Comparison of ENCODE assay signal across 11 cellular contexts in the genomic region with DNA sequence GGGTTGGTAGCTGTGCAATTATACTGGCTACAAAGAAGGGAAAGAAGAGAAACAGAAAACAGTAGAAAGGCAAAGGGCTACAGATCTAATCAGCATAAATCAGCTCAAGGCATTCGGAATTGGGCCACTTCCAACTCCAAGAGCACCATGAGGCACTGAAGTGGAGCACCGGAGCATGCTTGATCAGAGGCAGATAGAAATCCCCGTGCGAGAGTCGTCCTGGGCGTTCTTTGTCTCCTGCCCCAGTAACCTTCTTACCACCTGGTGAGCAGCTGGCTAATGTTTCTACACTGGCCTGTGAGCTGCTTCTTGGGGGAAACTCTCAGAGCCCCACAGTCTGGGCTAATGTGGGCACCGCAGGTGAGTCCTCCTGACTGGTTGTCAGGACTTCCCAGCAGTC. TPM values are rescaled to one million over a fixed set of nuclear protein-coding genes. Genes with fewer than 3 reads are reported as not detected.
A peak's percentile ranks its signal among the peaks of the same experiment; 100 is the strongest.
DNase-seq lines count a peak whose midpoint lies in the region; ATAC-seq and TF ChIP-seq lines count a peak whose summit lies in the region.
"Had no signal": no experiment of that assay in that cellular context is flagged by ENCODE, and none has a peak within 500 bp of the region (broad histone marks: within the 10 kb centered on the region; RNA-seq: fewer than 3 reads in every experiment).

No MANE protein-coding gene starts in this region.

- H3K27ac ChIP-seq in VCaP: peak overlapping the region; percentile 96
- H3K27ac ChIP-seq in esophagus muscularis mucosa (replicated peaks in 1 of 4): peak overlapping the region; percentile 71 to 82 (median 76)
- H3K27ac ChIP-seq in upper lobe of left lung: peak overlapping the region; percentile 82 to 93 (median 92)

- WGBS in esophagus muscularis mucosa: 81% methylated on average over 7 of the region's 7 CpGs
- 50 to 52% methylated on average over 5 to 6 of the region's 7 CpGs for WGBS in upper lobe of left lung, 2 donors

- peaks cover 28% of the 10 kb centered on the region for H3K36me3 Mint-ChIP-seq in nephron progenitor cell (ENCODE audit: low read depth)
- H3K36me3 Mint-ChIP-seq in activated naive CD4-positive, alpha-beta T cell treated with anti-CD3 and anti-CD28 coated beads, Interleukin-2, amount 10 ng/mL, durations not matched to agents 7 days and 5 days: peaks cover 69% of the 10 kb centered on the region

- H3K27me3 ChIP-seq in esophagus muscularis mucosa (no peaks in the 10 kb centered on the region), upper lobe of left lung (no peaks in the 10 kb centered on the region)

- TF ChIP-seq POLR2A in esophagus muscularis mucosa (IDR thresholded peaks at IDR 0.05; ENCODE audit: low read depth): no peak
- TF ChIP-seq POLR2A in upper lobe of left lung (IDR thresholded peaks at IDR 0.05): no peak

- H3K27me3 Mint-ChIP-seq in nephron progenitor cell (ENCODE audit: low read depth, poor library complexity): peaks cover 3% of the 10 kb centered on the region
- H3K27me3 Mint-ChIP-seq in activated naive CD4-positive, alpha-beta T cell treated with anti-CD3 and anti-CD28 coated beads, Interleukin-2, amount 10 ng/mL, durations not matched to agents 7 days and 5 days: no peaks in the 10 kb centered on the region
- H3K27me3 Mint-ChIP-seq: naive B cell had no signal

- peaks cover 73% of the 10 kb centered on the region for H3K4me1 Mint-ChIP-seq in nephron progenitor cell
- H3K4me1 Mint-ChIP-seq in activated naive CD4-positive, alpha-beta T cell treated with anti-CD3 and anti-CD28 coated beads, Interleukin-2, amount 10 ng/mL, durations not matched to agents 7 days and 5 days: peaks cover 47% of the 10 kb centered on the region

- TF ChIP-seq CTCF in VCaP (conservative IDR thresholded peaks at IDR 0.05): no peak
- no peak for TF ChIP-seq CTCF in esophagus muscularis mucosa (IDR thresholded peaks at IDR 0.05)
- TF ChIP-seq CTCF in nephron progenitor cell (IDR thresholded peaks at IDR 0.05): no peak
- no peak for TF ChIP-seq CTCF in upper lobe of left lung (IDR thresholded peaks at IDR 0.05)

- peak overlapping the region; percentile 56 for H3K27ac Mint-ChIP-seq in nephron progenitor cell
- H3K27ac Mint-ChIP-seq in activated naive CD4-positive, alpha-beta T cell treated with anti-CD3 and anti-CD28 coated beads, Interleukin-2, amount 10 ng/mL, durations not matched to agents 7 days and 5 days: no peak overlapping the region
- H3K27ac Mint-ChIP-seq: activated naive CD4-positive, alpha-beta T cell treated with anti-CD3 and anti-CD28 coated beads, Interleukin-2, amount 50 U/mL, for 72 hours; T-helper 2 cell treated with Interferon-gamma antibody and Interleukin-4, amounts not matched to agents 5 μg/mL and 100 μg/mL, for 36 hours had no signal

- no peak for DNase-seq in esophagus muscularis mucosa (ENCODE audit: extremely low spot score)
- no peak for DNase-seq in nephron progenitor cell
- peak in 1 of 2 donors; percentile 71 for DNase-seq in upper lobe of left lung
- DNase-seq in activated naive CD4-positive, alpha-beta T cell treated with anti-CD3 and anti-CD28 coated beads, Interleukin-2, amount 10 ng/mL, durations not matched to agents 7 days and 5 days: no peak
- no peak for DNase-seq in 8988T
- DNase-seq: naive B cell, NCI-H446 treated with DMSO at 0.1 percent for 48 hours had no signal

- TF ChIP-seq EP300 in esophagus muscularis mucosa (IDR thresholded peaks at IDR 0.05): no peak
- no peak for TF ChIP-seq EP300 in upper lobe of left lung (IDR thresholded peaks at IDR 0.05)

- CTCF ChIA-PET in activated naive CD4-positive, alpha-beta T cell treated with anti-CD3 and anti-CD28 coated beads, Interleukin-2, amount 10 ng/mL, durations not matched to agents 7 days and 5 days (lab: Charles Lee): no interaction called here

- H3K4me3 ChIP-seq in esophagus muscularis mucosa: no peak overlapping the region
- H3K4me3 ChIP-seq in upper lobe of left lung: peak overlapping the region in 1 of 4 donors; percentile 11

- H3K9me3 Mint-ChIP-seq in nephron progenitor cell: no peaks in the 10 kb centered on the region
- H3K9me3 Mint-ChIP-seq in activated naive CD4-positive, alpha-beta T cell treated with anti-CD3 and anti-CD28 coated beads, Interleukin-2, amount 10 ng/mL, durations not matched to agents 7 days and 5 days: no peaks in the 10 kb centered on the region
- H3K9me3 Mint-ChIP-seq: activated naive CD4-positive, alpha-beta T cell treated with anti-CD3 and anti-CD28 coated beads, Interleukin-2, amount 50 U/mL, for 72 hours; naive B cell; T-helper 2 cell treated with Interferon-gamma antibody and Interleukin-4, amounts not matched to agents 5 μg/mL and 100 μg/mL, for 36 hours had no signal

- no peaks in the 10 kb centered on the region for H3K9me3 ChIP-seq in esophagus muscularis mucosa
- H3K9me3 ChIP-seq in upper lobe of left lung: no peaks in the 10 kb centered on the region

- no peak for ATAC-seq in upper lobe of left lung (ENCODE audit: low FRiP score in 2 of 2)
- ATAC-seq in GM18517 (IDR thresholded peaks at IDR 0.05; ENCODE audit: unreplicated experiment): no peak
- ATAC-seq: activated naive CD4-positive, alpha-beta T cell treated with anti-CD3 and anti-CD28 coated beads, Interleukin-2, amount 50 U/mL, for 72 hours had no signal

- no peak overlapping the region for H3K4me3 Mint-ChIP-seq in nephron progenitor cell
- H3K4me3 Mint-ChIP-seq in activated naive CD4-positive, alpha-beta T cell treated with anti-CD3 and anti-CD28 coated beads, Interleukin-2, amount 10 ng/mL, durations not matched to agents 7 days and 5 days: no peak overlapping the region
- H3K4me3 Mint-ChIP-seq: T-helper 2 cell treated with Interferon-gamma antibody and Interleukin-4, amounts not matched to agents 5 μg/mL and 100 μg/mL, for 36 hours had no signal

- intact Hi-C loops in esophagus muscularis mucosa (cut with DNase I): no loop called here

- H3K4me1 ChIP-seq in esophagus muscularis mucosa (peaks cover 75 to 96% (median 93%) of the 10 kb centered on the region in 4 donors), upper lobe of left lung (peaks cover 98 to 100% (median 99%) of the 10 kb centered on the region in 4 donors)

- H3K36me3 ChIP-seq in esophagus muscularis mucosa: peaks cover 0 to 33% (median 0%) of the 10 kb centered on the region in 4 donors
- H3K36me3 ChIP-seq in upper lobe of left lung: peaks cover 8 to 85% (median 30%) of the 10 kb centered on the region in 4 donors

RNA-seq across cellular contexts. Expression of a gene that starts 16.7 kb away (rescaled TPM):
- total RNA-seq in esophagus muscularis mucosa: 10 to 100 TPM; 18.3 to 47.2 (median 32.9) TPM
- 100 to 1,000 TPM; 122 to 334 (median 173) TPM for total RNA-seq in upper lobe of left lung
